In genomic region chr7:138613630-138614029, GRCh38 we compare ENCODE assay signal across 26 cellular contexts.
"Had no signal": no experiment of that assay in that cellular context is flagged by ENCODE, and none has a peak within 500 bp of the region (broad histone marks: within the 10 kb centered on the region; RNA-seq: fewer than 3 reads in every experiment).

No MANE protein-coding gene starts in this region.

- H3K4me3 ChIP-seq: esophagus squamous epithelium, gastroesophageal sphincter, left lung, lower lobe of right lung, neural progenitor cell, ovary, psoas muscle, spleen, tibial nerve, upper lobe of right lung, vagina had no signal

- H3K27ac ChIP-seq: esophagus squamous epithelium, gastroesophageal sphincter, left lung, lower lobe of right lung, neural progenitor cell, ovary, psoas muscle, spleen, tibial nerve, upper lobe of right lung, vagina had no signal

- DNase-seq: dermis blood vessel endothelial cell; esophagus squamous epithelium; foreskin fibroblast; glutamatergic neuron; islet precursor cell; left lung; lower lobe of right lung; midbrain; nucleus accumbens; ovary; psoas muscle; retina; spleen; stimulated activated CD4-positive, alpha-beta T cell treated with anti-CD3 and anti-CD28 coated beads, Interleukin-15, amount 100 ng/mL, for 24 hours; stimulated activated CD4-positive, alpha-beta T cell treated with anti-CD3 and anti-CD28 coated beads, Interleukin-1b, Interleukin-23, amount 100 ng/mL, for 48 hours; stimulated activated CD4-positive, alpha-beta T cell treated with anti-CD3 and anti-CD28 coated beads, Interleukin-4, amount 100 ng/mL, for 24 hours; upper lobe of right lung had no signal

- ATAC-seq: gastroesophageal sphincter; left lung; lower lobe of right lung; natural killer cell treated with Interleukin-12 subunit alpha and Interleukin-12 subunit beta and Interleukin-15 and Interleukin-18, amount 100 ng/mL, for 72 hours; psoas muscle; sciatic nerve; stimulated activated memory B cell treated with anti-CD40 and anti-IgM and Interleukin-4, amounts not matched to agents 10 μg/mL and 1 μg/mL and 100 μg/mL, for 72 hours; upper lobe of right lung had no signal

- H3K36me3 ChIP-seq: esophagus squamous epithelium, gastroesophageal sphincter, left lung, lower lobe of right lung, neural progenitor cell, ovary, spleen, tibial nerve, upper lobe of right lung, vagina had no signal

- H3K4me3 Mint-ChIP-seq: memory B cell; natural killer cell treated with Interleukin-12 subunit alpha and Interleukin-12 subunit beta and Interleukin-15 and Interleukin-18, amount 100 ng/mL, for 72 hours; neural progenitor cell; stimulated activated memory B cell treated with anti-CD40 and anti-IgM and Interleukin-4, amounts not matched to agents 10 μg/mL and 1 μg/mL and 100 μg/mL, for 72 hours; stimulated activated naive CD8-positive, alpha-beta T cell treated with anti-CD3 and anti-CD28 coated beads, Interleukin-15, Interleukin-2, amounts not matched to agents 100 ng/mL and 50 ng/mL, for 24 hours had no signal

- H3K27me3 Mint-ChIP-seq: natural killer cell treated with Interleukin-12 subunit alpha and Interleukin-12 subunit beta and Interleukin-15 and Interleukin-18, amount 100 ng/mL, for 72 hours; stimulated activated naive CD8-positive, alpha-beta T cell treated with anti-CD3 and anti-CD28 coated beads, Interleukin-15, Interleukin-2, amounts not matched to agents 100 ng/mL and 50 ng/mL, for 24 hours had no signal

- H3K9me3 Mint-ChIP-seq: natural killer cell treated with Interleukin-12 subunit alpha and Interleukin-12 subunit beta and Interleukin-15 and Interleukin-18, amount 100 ng/mL, for 72 hours; stimulated activated memory B cell treated with anti-CD40 and anti-IgM and Interleukin-4, amounts not matched to agents 10 μg/mL and 1 μg/mL and 100 μg/mL, for 72 hours; stimulated activated naive CD8-positive, alpha-beta T cell treated with anti-CD3 and anti-CD28 coated beads, Interleukin-15, Interleukin-2, amounts not matched to agents 100 ng/mL and 50 ng/mL, for 24 hours had no signal

- H3K36me3 Mint-ChIP-seq: memory B cell; natural killer cell treated with Interleukin-12 subunit alpha and Interleukin-12 subunit beta and Interleukin-15 and Interleukin-18, amount 100 ng/mL, for 72 hours; neural progenitor cell; stimulated activated memory B cell treated with anti-CD40 and anti-IgM and Interleukin-4, amounts not matched to agents 10 μg/mL and 1 μg/mL and 100 μg/mL, for 72 hours had no signal

- H3K27ac Mint-ChIP-seq: memory B cell; natural killer cell treated with Interleukin-12 subunit alpha and Interleukin-12 subunit beta and Interleukin-15 and Interleukin-18, amount 100 ng/mL, for 72 hours; neural progenitor cell; stimulated activated memory B cell treated with anti-CD40 and anti-IgM and Interleukin-4, amounts not matched to agents 10 μg/mL and 1 μg/mL and 100 μg/mL, for 72 hours; stimulated activated naive CD8-positive, alpha-beta T cell treated with anti-CD3 and anti-CD28 coated beads, Interleukin-15, Interleukin-2, amounts not matched to agents 100 ng/mL and 50 ng/mL, for 24 hours had no signal

- H3K9me3 ChIP-seq: esophagus squamous epithelium, gastroesophageal sphincter, left lung, lower lobe of right lung, ovary, psoas muscle, tibial nerve, upper lobe of right lung, vagina had no signal

- H3K4me1 ChIP-seq: esophagus squamous epithelium, gastroesophageal sphincter, left lung, lower lobe of right lung, neural progenitor cell, psoas muscle, spleen, tibial nerve, upper lobe of right lung, vagina had no signal

- H3K9ac ChIP-seq: neural progenitor cell had no signal

- H3K27me3 ChIP-seq: esophagus squamous epithelium, gastroesophageal sphincter, left lung, neural progenitor cell, ovary, spleen, tibial nerve, upper lobe of right lung, vagina had no signal
